In the genomic region with DNA sequence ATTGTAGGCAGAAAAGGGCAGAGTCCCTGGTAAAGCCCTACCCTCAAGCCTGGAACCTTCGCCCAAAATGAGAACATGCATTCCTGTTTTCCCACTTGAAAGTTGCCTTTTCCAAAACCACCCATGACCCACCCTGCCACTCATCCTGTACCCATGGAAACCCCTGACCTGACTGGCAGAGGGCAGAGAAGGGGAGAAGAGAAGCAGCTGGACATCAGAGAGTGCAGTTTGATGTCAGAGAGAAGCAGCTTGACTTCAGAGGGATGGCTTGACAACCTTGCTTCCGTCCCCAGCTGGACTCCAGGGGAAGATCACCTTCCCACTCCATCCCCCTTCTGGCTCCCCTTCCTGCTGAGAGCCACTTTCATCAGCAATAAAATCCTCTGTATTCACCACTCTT, we compare ENCODE assay signal across 1 cellular context.
TF ChIP-seq lines count a peak whose summit lies in the region.

No MANE protein-coding gene starts in this region.

TF ChIP-seq in GM12878, 131 proteins besides CTCF, POLR2A, EP300 and RAD21:
- TF ChIP-seq, protein P1, sequence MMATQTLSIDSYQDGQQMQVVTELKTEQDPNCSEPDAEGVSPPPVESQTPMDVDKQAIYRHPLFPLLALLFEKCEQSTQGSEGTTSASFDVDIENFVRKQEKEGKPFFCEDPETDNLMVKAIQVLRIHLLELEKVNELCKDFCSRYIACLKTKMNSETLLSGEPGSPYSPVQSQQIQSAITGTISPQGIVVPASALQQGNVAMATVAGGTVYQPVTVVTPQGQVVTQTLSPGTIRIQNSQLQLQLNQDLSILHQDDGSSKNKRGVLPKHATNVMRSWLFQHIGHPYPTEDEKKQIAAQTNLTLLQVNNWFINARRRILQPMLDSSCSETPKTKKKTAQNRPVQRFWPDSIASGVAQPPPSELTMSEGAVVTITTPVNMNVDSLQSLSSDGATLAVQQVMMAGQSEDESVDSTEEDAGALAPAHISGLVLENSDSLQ (IDR thresholded peaks at IDR 0.05): peak; percentile 43
- TF ChIP-seq FOXM1 (IDR thresholded peaks at IDR 0.05; ENCODE audit: low read depth, low read length) (no peak), KDM1A (IDR thresholded peaks at IDR 0.05; ENCODE audit: borderline replicate concordance) (no peak)
